Comparison of ENCODE assay signal across 1 cellular context in genomic region chr5:69083412-69083811, GRCh38.
TF ChIP-seq lines count a peak whose summit lies in the region.

No MANE protein-coding gene starts in this region.

TF ChIP-seq in SK-N-SH, 30 proteins besides CTCF, POLR2A, EP300 and RAD21 (continued from another document):
- no peak for TF ChIP-seq SIN3A (IDR thresholded peaks at IDR 0.05; ENCODE audit: borderline replicate concordance, low read depth, low read length)
- TF ChIP-seq YY1 (IDR thresholded peaks at IDR 0.05; ENCODE audit: low read depth): no peak
- TF ChIP-seq USF1 (IDR thresholded peaks at IDR 0.05; ENCODE audit: borderline replicate concordance, low read depth): no peak
- TF ChIP-seq PBX3 (IDR thresholded peaks at IDR 0.05): no peak
- TF ChIP-seq TCF12 (IDR thresholded peaks at IDR 0.05): no peak
- TF ChIP-seq MEF2A (IDR thresholded peaks at IDR 0.05; ENCODE audit: borderline replicate concordance, low read depth): no peak
- no peak for TF ChIP-seq NRF1 (IDR thresholded peaks at IDR 0.05; ENCODE audit: low read depth, low read length)
- no peak for TF ChIP-seq SMC3 (IDR thresholded peaks at IDR 0.05; ENCODE audit: low read depth, low read length)
- TF ChIP-seq ELF1 (IDR thresholded peaks at IDR 0.05): no peak
- TF ChIP-seq MXI1 (IDR thresholded peaks at IDR 0.05; ENCODE audit: low read depth, low read length): no peak
- no peak for TF ChIP-seq NFIC (IDR thresholded peaks at IDR 0.05; ENCODE audit: borderline replicate concordance)
- TF ChIP-seq TEAD4 (IDR thresholded peaks at IDR 0.05; ENCODE audit: borderline replicate concordance, insufficient read depth): no peak
- TF ChIP-seq FOXM1 (IDR thresholded peaks at IDR 0.05; ENCODE audit: low read depth): no peak
- TF ChIP-seq GATA2 (CRISPR knock-in tag; IDR thresholded peaks at IDR 0.05): no peak
